ENCODE assay signal across 19 cellular contexts in genomic region chr14:74691456-74691855, GRCh38.
"Had no signal": no experiment of that assay in that cellular context is flagged by ENCODE, and none has a peak within 500 bp of the region (broad histone marks: within the 10 kb centered on the region; RNA-seq: fewer than 3 reads in every experiment).

No MANE protein-coding gene starts in this region.

- H3K27me3 Mint-ChIP-seq: activated CD4-positive, alpha-beta T cell treated with anti-CD3 and anti-CD28 coated beads, Interleukin-2, amount 10 ng/mL, durations not matched to agents 7 days and 5 days; activated naive CD8-positive, alpha-beta T cell treated with anti-CD3 and anti-CD28 coated beads, Interleukin-2, amount 10 ng/mL, durations not matched to agents 7 days and 5 days; activated T-cell treated with anti-CD3 and anti-CD28 coated beads, Interleukin-2, amount 50 U/mL, for 24 hours; dendritic cell treated with granulocyte-macrophage colony-stimulating factor and Interleukin-4, amounts not matched to agents 40 ng/mL and 50 ng/mL, for 4 days; natural killer cell treated with Interleukin-12 subunit alpha and Interleukin-12 subunit beta and Interleukin-15 and Interleukin-18, amount 100 ng/mL, for 72 hours; T-cell had no signal

- H3K27ac ChIP-seq: skin epidermis had no signal

- H3K27ac Mint-ChIP-seq: activated CD4-positive, alpha-beta T cell treated with anti-CD3 and anti-CD28 coated beads, Interleukin-2, amount 10 ng/mL, durations not matched to agents 7 days and 5 days; activated CD8-positive, alpha-beta T cell treated with anti-CD3 and anti-CD28 coated beads, Interleukin-2, amount 10 ng/mL, durations not matched to agents 7 days and 5 days; activated naive CD8-positive, alpha-beta T cell treated with anti-CD3 and anti-CD28 coated beads, Interleukin-2, amount 10 ng/mL, durations not matched to agents 7 days and 5 days; activated T-helper 2 cell treated with anti-CD3 and anti-CD28 coated beads, Interferon-gamma antibody, Interleukin-2, Interleukin-4, amounts not matched to agents 10 μg/mL and 5 μg/mL and 100 μg/mL, durations not matched to agents 14 hours and 24 hours and 36 hours; dendritic cell treated with granulocyte-macrophage colony-stimulating factor and Interleukin-4, amounts not matched to agents 40 ng/mL and 50 ng/mL, for 4 days; natural killer cell treated with Interleukin-12 subunit alpha and Interleukin-12 subunit beta and Interleukin-15 and Interleukin-18, amount 100 ng/mL, for 72 hours; T-cell had no signal

- H3K9me3 Mint-ChIP-seq: activated CD4-positive, alpha-beta T cell treated with anti-CD3 and anti-CD28 coated beads, Interleukin-2, amount 10 ng/mL, durations not matched to agents 7 days and 5 days; activated naive CD8-positive, alpha-beta T cell treated with anti-CD3 and anti-CD28 coated beads, Interleukin-2, amount 10 ng/mL, durations not matched to agents 7 days and 5 days; activated T-cell treated with anti-CD3 and anti-CD28 coated beads, Interleukin-2, amount 50 U/mL, for 24 hours; activated T-helper 2 cell treated with anti-CD3 and anti-CD28 coated beads, Interferon-gamma antibody, Interleukin-2, Interleukin-4, amounts not matched to agents 10 μg/mL and 5 μg/mL and 100 μg/mL, durations not matched to agents 14 hours and 24 hours and 36 hours; dendritic cell treated with granulocyte-macrophage colony-stimulating factor and Interleukin-4, amounts not matched to agents 40 ng/mL and 50 ng/mL, for 4 days; natural killer cell treated with Interleukin-12 subunit alpha and Interleukin-12 subunit beta and Interleukin-15 and Interleukin-18, amount 100 ng/mL, for 72 hours; T-cell had no signal

- H3K4me3 Mint-ChIP-seq: activated CD4-positive, alpha-beta T cell treated with anti-CD3 and anti-CD28 coated beads, Interleukin-2, amount 10 ng/mL, durations not matched to agents 7 days and 5 days; activated CD8-positive, alpha-beta T cell treated with anti-CD3 and anti-CD28 coated beads, Interleukin-2, amount 10 ng/mL, durations not matched to agents 7 days and 5 days; activated naive CD8-positive, alpha-beta T cell treated with anti-CD3 and anti-CD28 coated beads, Interleukin-2, amount 10 ng/mL, durations not matched to agents 7 days and 5 days; activated T-cell treated with anti-CD3 and anti-CD28 coated beads, Interleukin-2, amount 50 U/mL, for 24 hours; dendritic cell treated with granulocyte-macrophage colony-stimulating factor and Interleukin-4, amounts not matched to agents 40 ng/mL and 50 ng/mL, for 4 days; natural killer cell treated with Interleukin-12 subunit alpha and Interleukin-12 subunit beta and Interleukin-15 and Interleukin-18, amount 100 ng/mL, for 72 hours; T-cell had no signal

- DNase-seq: activated CD4-positive, alpha-beta T cell treated with anti-CD3 and anti-CD28 coated beads, Interleukin-2, amount 10 ng/mL, durations not matched to agents 7 days and 5 days; activated CD8-positive, alpha-beta T cell treated with anti-CD3 and anti-CD28 coated beads, Interleukin-2, amount 10 ng/mL, durations not matched to agents 7 days and 5 days; activated naive CD4-positive, alpha-beta T cell treated with Interleukin-2 at 50 U/mL for 16 hours; activated naive CD8-positive, alpha-beta T cell treated with anti-CD3 and anti-CD28 coated beads, Interleukin-2, amount 10 ng/mL, durations not matched to agents 7 days and 5 days; activated T-cell treated with anti-CD3 and anti-CD28 coated beads, Interleukin-2, amount 50 U/mL, for 24 hours; anterior cingulate cortex; cerebellar nuclear complex; foreskin melanocyte; nucleus accumbens; retina; stimulated activated naive CD8-positive, alpha-beta T cell treated with anti-CD3 and anti-CD28 coated beads, Interleukin-15, Interleukin-2, amounts not matched to agents 100 U/mL and 50 U/mL, for 24 hours; T-cell; T-helper 9 cell; trophoblast cell had no signal

- H3K4me3 ChIP-seq: skin epidermis had no signal

- ATAC-seq: activated CD8-positive, alpha-beta T cell treated with anti-CD3 and anti-CD28 coated beads, Interleukin-2, amount 10 ng/mL, durations not matched to agents 7 days and 5 days; natural killer cell treated with Interleukin-12 subunit alpha and Interleukin-12 subunit beta and Interleukin-15 and Interleukin-18, amount 100 ng/mL, for 72 hours; SK-N-SH treated with all-trans-retinoic acid at 6 μM for 48 hours; stimulated activated naive CD8-positive, alpha-beta T cell treated with anti-CD3 and anti-CD28 coated beads, Interleukin-15, Interleukin-2, amounts not matched to agents 100 U/mL and 50 U/mL, for 24 hours; T-cell had no signal
